ENCODE assay signal across 27 cellular contexts in the genomic region with DNA sequence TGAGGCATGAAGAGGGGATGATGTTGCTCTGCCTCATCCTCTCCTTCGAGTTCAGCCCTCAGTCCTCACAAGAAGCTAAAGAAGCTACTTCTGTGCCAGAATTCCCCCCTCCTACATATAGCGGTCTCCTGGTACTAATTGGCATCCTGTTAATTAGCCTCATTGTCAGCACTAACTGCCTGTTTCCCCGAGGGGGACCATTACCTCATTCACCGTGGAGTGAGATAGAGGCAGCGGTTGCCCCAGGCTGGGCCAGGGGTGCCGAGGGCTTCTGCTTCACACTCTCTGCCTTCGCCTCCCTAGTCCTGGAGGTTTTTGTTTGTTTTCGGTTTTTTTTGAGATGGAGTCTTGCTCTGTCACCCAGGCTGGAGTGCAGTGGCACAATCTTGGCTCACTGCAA. TPM values are rescaled to one million over a fixed set of nuclear protein-coding genes. Genes with fewer than 3 reads are reported as not detected.
DNase-seq lines count a peak whose midpoint lies in the region; ATAC-seq and TF ChIP-seq lines count a peak whose summit lies in the region.
"Had no signal": no experiment of that assay in that cellular context is flagged by ENCODE, and none has a peak within 500 bp of the region (broad histone marks: within the 10 kb centered on the region; RNA-seq: fewer than 3 reads in every experiment).

No MANE protein-coding gene starts in this region.

- peak; percentile 53 for DNase-seq in natural killer cell treated with Interleukin-12 subunit alpha and Interleukin-12 subunit beta and Interleukin-15 and Interleukin-18, amount 100 ng/mL, for 72 hours (ENCODE audit: low spot score)
- DNase-seq in natural killer cell, result no peak
- peak; percentile 82 for DNase-seq in NCI-H69 (lab: John Stamatoyannopoulos, UW)
- peak; percentile 44 for DNase-seq in glutamatergic neuron
- no peak for DNase-seq in GF-D8 (lab: John Stamatoyannopoulos, UW)
- DNase-seq: C1 segment of cervical spinal cord; CD4-positive, alpha-beta memory T cell; DMS 273 treated with DMSO at 0.1 percent for 48 hours; DMS79 treated with DMSO at 0.1 percent for 48 hours; Karpas-422; NCI-H1092; NCI-H1417 treated with DMSO at 0.1 percent for 48 hours; NCI-H2029 treated with DMSO at 0.1 percent for 48 hours; NCI-H2171; NCI-H226; NCI-H510A treated with DMSO at 0.1 percent for 48 hours; NCI-H748 treated with DMSO at 0.1 percent for 48 hours; NK-92 treated with Interleukin-12 subunit alpha and Interleukin-12 subunit beta, amount 100 ng/mL, for 24 hours; PC-3; T-helper 2 cell had no signal

- no peak overlapping the region for H3K27ac Mint-ChIP-seq in natural killer cell treated with Interleukin-12 subunit alpha and Interleukin-12 subunit beta and Interleukin-15 and Interleukin-18, amount 100 ng/mL, for 72 hours
- no peak overlapping the region for H3K27ac Mint-ChIP-seq in natural killer cell
- H3K27ac Mint-ChIP-seq in glutamatergic neuron (ENCODE audit: unreplicated experiment), result no peak overlapping the region
- H3K27ac Mint-ChIP-seq: CD4-positive, alpha-beta memory T cell had no signal

- intact Hi-C loops in natural killer cell (cut with micrococcal nuclease), result no loop called here

- H3K36me3 Mint-ChIP-seq in natural killer cell treated with Interleukin-12 subunit alpha and Interleukin-12 subunit beta and Interleukin-15 and Interleukin-18, amount 100 ng/mL, for 72 hours, result no peaks in the 10 kb centered on the region
- H3K36me3 Mint-ChIP-seq in natural killer cell, result no peaks in the 10 kb centered on the region
- no peaks in the 10 kb centered on the region for H3K36me3 Mint-ChIP-seq in glutamatergic neuron (ENCODE audit: unreplicated experiment)

- no peaks in the 10 kb centered on the region for H3K4me1 Mint-ChIP-seq in natural killer cell treated with Interleukin-12 subunit alpha and Interleukin-12 subunit beta and Interleukin-15 and Interleukin-18, amount 100 ng/mL, for 72 hours (ENCODE audit: low read depth in 2 of 2)
- H3K4me1 Mint-ChIP-seq in natural killer cell (no peaks in the 10 kb centered on the region), glutamatergic neuron (ENCODE audit: low read depth, unreplicated experiment) (no peaks in the 10 kb centered on the region)
- H3K4me1 Mint-ChIP-seq: CD4-positive, alpha-beta memory T cell had no signal

- peaks cover 0 to 6% of the 10 kb centered on the region in 2 donors for H3K27me3 Mint-ChIP-seq in natural killer cell treated with Interleukin-12 subunit alpha and Interleukin-12 subunit beta and Interleukin-15 and Interleukin-18, amount 100 ng/mL, for 72 hours
- H3K27me3 Mint-ChIP-seq in natural killer cell (ENCODE audit: low read depth in 2 of 2), result peaks cover 3 to 7% of the 10 kb centered on the region in 2 donors
- H3K27me3 Mint-ChIP-seq in glutamatergic neuron (ENCODE audit: unreplicated experiment), result no peaks in the 10 kb centered on the region
- H3K27me3 Mint-ChIP-seq: CD4-positive, alpha-beta memory T cell had no signal

- no peaks in the 10 kb centered on the region for H3K9me3 Mint-ChIP-seq in natural killer cell treated with Interleukin-12 subunit alpha and Interleukin-12 subunit beta and Interleukin-15 and Interleukin-18, amount 100 ng/mL, for 72 hours
- H3K9me3 Mint-ChIP-seq in natural killer cell, result no peaks in the 10 kb centered on the region
- H3K9me3 Mint-ChIP-seq in glutamatergic neuron (ENCODE audit: unreplicated experiment), result no peaks in the 10 kb centered on the region
- H3K9me3 Mint-ChIP-seq: CD4-positive, alpha-beta memory T cell had no signal

- no peak for TF ChIP-seq CTCF in natural killer cell (IDR thresholded peaks at IDR 0.05)
- TF ChIP-seq CTCF in glutamatergic neuron (IDR thresholded peaks at IDR 0.05; ENCODE audit: partially characterized antibody, unreplicated experiment), result no peak

- H3K4me3 Mint-ChIP-seq in natural killer cell treated with Interleukin-12 subunit alpha and Interleukin-12 subunit beta and Interleukin-15 and Interleukin-18, amount 100 ng/mL, for 72 hours, result no peak overlapping the region
- H3K4me3 Mint-ChIP-seq in natural killer cell (no peak overlapping the region), glutamatergic neuron (ENCODE audit: unreplicated experiment) (no peak overlapping the region)

- peak in 1 of 2 donors; percentile 49 for ATAC-seq in natural killer cell treated with Interleukin-12 subunit alpha and Interleukin-12 subunit beta and Interleukin-15 and Interleukin-18, amount 100 ng/mL, for 72 hours
- ATAC-seq in natural killer cell (no peak), GM18858 (IDR thresholded peaks at IDR 0.05; ENCODE audit: unreplicated experiment) (no peak), GM21528 (IDR thresholded peaks at IDR 0.05; ENCODE audit: low FRiP score, unreplicated experiment) (no peak)
- ATAC-seq: HCT116, PC-3, Right ventricle myocardium inferior had no signal

RNA-seq across cellular contexts. Expression of a gene that starts 5.7 kb away (rescaled TPM):
- total RNA-seq in natural killer cell treated with Interleukin-12 subunit alpha and Interleukin-12 subunit beta and Interleukin-15 and Interleukin-18, amount 100 ng/mL, for 72 hours, result 10 to 100 TPM; 72.4 to 98.2 TPM
- total RNA-seq in natural killer cell (100 to 1,000 TPM; 103 to 122 (median 110) TPM), glutamatergic neuron (ENCODE audit: unreplicated experiment) (130 TPM)

RNA-seq across cellular contexts. Expression of a gene that starts 20.4 kb away (rescaled TPM):
- total RNA-seq in natural killer cell treated with Interleukin-12 subunit alpha and Interleukin-12 subunit beta and Interleukin-15 and Interleukin-18, amount 100 ng/mL, for 72 hours, result 10 to 100 TPM; 38.4 to 46.9 TPM
- total RNA-seq in natural killer cell (10 to 100 TPM; 20.8 to 22.7 (median 21.3) TPM), glutamatergic neuron (ENCODE audit: unreplicated experiment) (61.4 TPM)

RNA-seq across cellular contexts. Expression of a gene that starts 31.4 kb away (rescaled TPM):
- total RNA-seq in natural killer cell treated with Interleukin-12 subunit alpha and Interleukin-12 subunit beta and Interleukin-15 and Interleukin-18, amount 100 ng/mL, for 72 hours, result 100 to 1,000 TPM; 145 to 174 TPM
- total RNA-seq in natural killer cell (10 to 100 TPM; 69.4 to 79.3 (median 70.0) TPM), glutamatergic neuron (ENCODE audit: unreplicated experiment) (128 TPM)

RNA-seq across cellular contexts. Expression of a gene that starts 38.6 kb away (rescaled TPM):
- total RNA-seq in natural killer cell treated with Interleukin-12 subunit alpha and Interleukin-12 subunit beta and Interleukin-15 and Interleukin-18, amount 100 ng/mL, for 72 hours, result under 1 TPM in 1 of 2 donors, not detected in 1; 0.38 TPM
- total RNA-seq in natural killer cell, result not detected
- not detected for total RNA-seq in glutamatergic neuron (ENCODE audit: unreplicated experiment)
- total RNA-seq: A673; CD4-positive, alpha-beta memory T cell; H1; PC-3; Right ventricle myocardium inferior; SJSA1 had no signal

Comparison
In these comparisons a context has a peak if more than half of its experiments do, and no peak if none do; other contexts are left out.
1. DNase-seq: peak in natural killer cell treated with Interleukin-12 subunit alpha and Interleukin-12 subunit beta and Interleukin-15 and Interleukin-18, amount 100 ng/mL, for 72 hours (single experiment), NCI-H69 (single experiment) and glutamatergic neuron (single experiment); none in natural killer cell (single experiment) and GF-D8 (single experiment).